In genomic region chr20:3655032-3655405, GRCh38 we compare ENCODE assay signal across 1 cellular context.
TF ChIP-seq lines count a peak whose summit lies in the region.

No MANE protein-coding gene starts in this region.

TF ChIP-seq in HepG2, 621 proteins besides CTCF, POLR2A, EP300 and RAD21:
- peak; percentile 1; the same call in 1 of the 2 replicates for TF ChIP-seq ZNF687 (CRISPR knock-in tag; IDR thresholded peaks at IDR 0.05)
- TF ChIP-seq ATF7 (IDR thresholded peaks at IDR 0.05), result no peak
- no peak for TF ChIP-seq ATF7 (CRISPR knock-in tag; IDR thresholded peaks at IDR 0.05)
